ENCODE assay signal across 1 cellular context in genomic region chr1:213987876-213988638, GRCh38.
TF ChIP-seq lines count a peak whose summit lies in the region.

TSS of gene PROX1 (plus strand) at chr1:213987973. CDS start at chr1:213996536, 8,563 bp downstream.

TF ChIP-seq in HepG2, 621 proteins besides CTCF, POLR2A, EP300 and RAD21 (continued from another document and continues in another):
- TF ChIP-seq MTERF4 (CRISPR knock-in tag; IDR thresholded peaks at IDR 0.05) (0 out of 2 replicates have a peak, but pooled peaks have one; percentile 37), ARID5B (CRISPR knock-in tag; IDR thresholded peaks at IDR 0.05) (peak; percentile 50), RFXAP (CRISPR knock-in tag; IDR thresholded peaks at IDR 0.05; ENCODE audit: borderline replicate concordance) (0 out of 2 replicates have a peak, but pooled peaks have one; percentile 41), ARNT2 (CRISPR knock-in tag; IDR thresholded peaks at IDR 0.05; ENCODE audit: low read depth) (no peak), U2AF1 (optimal IDR thresholded peaks at IDR 0.05; ENCODE audit: low read depth, low read length) (peak; percentile 68), ZNF792 (CRISPR knock-in tag; IDR thresholded peaks at IDR 0.05) (no peak), ZNF564 (CRISPR knock-in tag; IDR thresholded peaks at IDR 0.05) (no peak), ZNF570 (CRISPR knock-in tag; IDR thresholded peaks at IDR 0.05; ENCODE audit: borderline replicate concordance) (no peak), ZNF260 (CRISPR knock-in tag; IDR thresholded peaks at IDR 0.05; ENCODE audit: borderline replicate concordance, low read depth) (no peak), ZNF253 (CRISPR knock-in tag; IDR thresholded peaks at IDR 0.05; ENCODE audit: borderline replicate concordance) (no peak), SP4 (CRISPR knock-in tag; IDR thresholded peaks at IDR 0.05) (peak; percentile 42; the same call in 1 of the 2 replicates), HMG20A (CRISPR knock-in tag; IDR thresholded peaks at IDR 0.05; ENCODE audit: borderline replicate concordance) (no peak), ADNP (CRISPR knock-in tag; IDR thresholded peaks at IDR 0.05) (no peak), TBX3 (IDR thresholded peaks at IDR 0.05; ENCODE audit: borderline replicate concordance) (no peak), ESRRA (CRISPR knock-in tag; IDR thresholded peaks at IDR 0.05; ENCODE audit: low read depth) (no peak), MIER3 (CRISPR knock-in tag; IDR thresholded peaks at IDR 0.05; ENCODE audit: borderline replicate concordance) (no peak; the same call in 1 of the 2 replicates), CHD4 (IDR thresholded peaks at IDR 0.05; ENCODE audit: borderline replicate concordance, low read length) (no peak), ZBTB4 (CRISPR knock-in tag; IDR thresholded peaks at IDR 0.05; ENCODE audit: borderline replicate concordance) (no peak), AGO2 (optimal IDR thresholded peaks at IDR 0.05; ENCODE audit: low read depth, low read length) (peak; percentile 56), DZIP1 (CRISPR knock-in tag; IDR thresholded peaks at IDR 0.05) (no peak), ZNF652 (CRISPR knock-in tag; IDR thresholded peaks at IDR 0.05; ENCODE audit: borderline replicate concordance, low read depth) (no peak), BHLHE40 (IDR thresholded peaks at IDR 0.05; ENCODE audit: low read length) (no peak), IRF1 (CRISPR knock-in tag; IDR thresholded peaks at IDR 0.05; ENCODE audit: low read depth) (no peak), TRIM22 (IDR thresholded peaks at IDR 0.05) (no peak), SIX1 (CRISPR knock-in tag; IDR thresholded peaks at IDR 0.05; ENCODE audit: borderline replicate concordance) (no peak; the same call in 1 of the 2 replicates), GLI4 (CRISPR knock-in tag; IDR thresholded peaks at IDR 0.05; ENCODE audit: borderline replicate concordance) (no peak), ZFP41 (CRISPR knock-in tag; IDR thresholded peaks at IDR 0.05; ENCODE audit: borderline replicate concordance) (0 out of 2 replicates have a peak, but pooled peaks have one; percentile 35), POGK (CRISPR knock-in tag; conservative IDR thresholded peaks at IDR 0.05) (no peak), HMGXB3 (CRISPR knock-in tag; IDR thresholded peaks at IDR 0.05; ENCODE audit: borderline replicate concordance) (no peak), ZKSCAN1 (IDR thresholded peaks at IDR 0.05; ENCODE audit: low read length) (no peak), CERS6 (CRISPR knock-in tag; IDR thresholded peaks at IDR 0.05) (no peak), POLR2G (IDR thresholded peaks at IDR 0.05; ENCODE audit: low read depth, low read length) (peak; percentile 94), ZNF761 (CRISPR knock-in tag; conservative IDR thresholded peaks at IDR 0.05) (no peak), SMAD3 (CRISPR knock-in tag; IDR thresholded peaks at IDR 0.05) (0 out of 2 replicates have a peak, but pooled peaks have one; percentile 54), KDM5A (IDR thresholded peaks at IDR 0.05; ENCODE audit: borderline replicate concordance, low read length) (peak; percentile 33; the same call in 1 of the 2 replicates), SIN3A (IDR thresholded peaks at IDR 0.05; ENCODE audit: borderline replicate concordance, low read depth, low read length) (peak; percentile 71; the same call in 1 of the 2 replicates), ZNF607 (CRISPR knock-in tag; IDR thresholded peaks at IDR 0.05; ENCODE audit: borderline replicate concordance) (0 out of 2 replicates have a peak, but pooled peaks have one; percentile 59), ELF4 (CRISPR knock-in tag; IDR thresholded peaks at IDR 0.05; ENCODE audit: borderline replicate concordance) (no peak; the same call in 1 of the 2 replicates), ONECUT2 (CRISPR knock-in tag; IDR thresholded peaks at IDR 0.05) (peak; percentile 43; the same call in 1 of the 2 replicates), ZNF768 (CRISPR knock-in tag; IDR thresholded peaks at IDR 0.05) (no peak)
